8 cellular contexts compared by ENCODE assay signal in genomic region chr21:33268392-33268735, GRCh38. TPM values are rescaled to one million over a fixed set of nuclear protein-coding genes. Genes with fewer than 3 reads are reported as not detected.
A peak's percentile ranks its signal among the peaks of the same experiment; 100 is the strongest.
DNase-seq lines count a peak whose midpoint lies in the region; ATAC-seq and TF ChIP-seq lines count a peak whose summit lies in the region.

No MANE protein-coding gene starts in this region.

- H3K27me3 ChIP-seq in WERI-Rb-1 (ENCODE audit: insufficient read depth, low read depth, severe bottlenecking): no peaks in the 10 kb centered on the region

- H3K36me3 ChIP-seq in WERI-Rb-1: peaks cover 11% of the 10 kb centered on the region

- H3K27me3 Mint-ChIP-seq in neural crest cell (ENCODE audit: low read depth): no peaks in the 10 kb centered on the region

- peaks cover 2% of the 10 kb centered on the region for H3K36me3 Mint-ChIP-seq in neural crest cell (ENCODE audit: low read depth)

- ATAC-seq in GM18858 (IDR thresholded peaks at IDR 0.05; ENCODE audit: unreplicated experiment): peak; percentile 11
- peak; percentile 20 for ATAC-seq in HG02571 (IDR thresholded peaks at IDR 0.05; ENCODE audit: unreplicated experiment)

- H3K27ac Mint-ChIP-seq in neural crest cell (ENCODE audit: unreplicated experiment): no peak overlapping the region

- H3K9me3 ChIP-seq in WERI-Rb-1 (ENCODE audit: severe bottlenecking): no peaks in the 10 kb centered on the region

- H3K4me3 Mint-ChIP-seq in neural crest cell: peak overlapping the region; percentile 91

- no peak for TF ChIP-seq CTCF in VCaP (conservative IDR thresholded peaks at IDR 0.05)
- TF ChIP-seq CTCF in neural crest cell (conservative IDR thresholded peaks at IDR 0.05): no peak
- no peak for TF ChIP-seq CTCF in WERI-Rb-1 (IDR thresholded peaks at IDR 0.05; ENCODE audit: low read depth, low read length)

- DNase-seq in neural crest cell (ENCODE audit: low read depth, low spot score) (no peak), NCI-H69 (lab: John Stamatoyannopoulos, UW) (no peak), SIG-M5 (lab: John Stamatoyannopoulos, UW) (no peak), WERI-Rb-1 (no peak)
- DNase-seq in stimulated activated naive CD4-positive, alpha-beta T cell (lab: John Stamatoyannopoulos, UW): no peak

- H3K9me3 Mint-ChIP-seq in neural crest cell: no peaks in the 10 kb centered on the region

- H3K4me3 ChIP-seq in WERI-Rb-1 (ENCODE audit: low read depth, low read length): no peak overlapping the region

- H3K4me1 Mint-ChIP-seq in neural crest cell: peaks cover 21% of the 10 kb centered on the region

- H3K27ac ChIP-seq in VCaP: peak overlapping the region; percentile 72
- H3K27ac ChIP-seq in WERI-Rb-1: no peak overlapping the region

RNA-seq across cellular contexts. Expression of gene IL10RB, which starts 2.2 kb away (rescaled TPM):
- total RNA-seq in neural crest cell: 5.8 and 7.1 TPM in 2 replicates

RNA-seq across cellular contexts. Expression of gene IFNAR2, which starts 38.6 kb away (rescaled TPM):
- total RNA-seq in neural crest cell: 10.8 and 14.5 TPM in 2 replicates

RNA-seq across cellular contexts. Expression of gene IFNAR1, which starts 56.4 kb away (rescaled TPM):
- 18.0 and 18.9 TPM in 2 replicates for total RNA-seq in neural crest cell
